ENCODE assay signal across 8 cellular contexts in the genomic region with DNA sequence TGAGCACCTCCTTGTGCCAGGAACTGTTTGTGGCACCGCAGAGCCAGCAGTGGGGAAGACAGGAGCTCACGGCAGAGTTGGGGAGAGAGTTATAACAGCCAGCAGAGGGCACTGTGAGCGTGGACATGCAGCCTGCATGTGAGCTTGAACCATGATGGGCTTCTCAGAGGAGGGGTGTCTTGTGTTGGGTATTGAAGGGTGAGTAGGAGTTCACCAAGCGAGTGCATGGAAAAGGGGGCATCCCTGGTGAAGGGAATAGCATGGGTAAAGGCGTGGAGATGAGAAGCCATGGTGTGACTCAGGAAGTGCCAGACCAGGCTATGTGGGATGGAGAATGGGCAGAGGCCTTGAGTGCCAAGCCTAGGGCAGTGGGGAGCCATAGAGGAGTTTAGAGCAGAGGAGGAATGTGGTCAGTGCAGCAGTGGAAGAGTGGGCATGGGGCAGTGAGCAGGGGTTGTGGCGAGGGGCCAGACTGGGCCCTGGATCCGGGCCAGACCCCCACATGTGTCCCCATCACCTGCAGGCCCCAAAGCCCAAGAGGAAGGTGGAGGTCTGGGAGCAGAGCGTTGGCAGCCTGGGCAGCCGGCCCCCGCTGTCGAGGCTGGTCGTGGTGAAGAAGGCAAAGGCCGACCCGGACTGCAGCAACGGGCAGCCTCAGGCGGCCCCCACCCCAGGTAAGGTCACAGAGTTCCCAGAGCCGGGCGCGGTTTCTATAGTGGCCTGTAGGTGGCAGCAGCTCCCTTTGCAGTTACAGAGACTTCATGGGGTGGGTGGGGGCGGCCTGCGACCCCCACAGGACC. TPM values are rescaled to one million over a fixed set of nuclear protein-coding genes. Genes with fewer than 3 reads are reported as not detected.
DNase-seq lines count a peak whose midpoint lies in the region; ATAC-seq and TF ChIP-seq lines count a peak whose summit lies in the region.

No MANE protein-coding gene starts in this region.

- TF ChIP-seq EP300 in Ishikawa (IDR thresholded peaks at IDR 0.05; ENCODE audit: borderline replicate concordance): no peak

- no peaks in the 10 kb centered on the region for H4K20me1 ChIP-seq in hepatocyte (ENCODE audit: insufficient read depth, poor library complexity, severe bottlenecking)

- no peak overlapping the region for H3K4me3 ChIP-seq in hepatocyte

- 50% methylated on average over 21 of the region's 21 CpGs for WGBS in hepatocyte (ENCODE audit: low lambda C conversion rate, missing lambda C conversion rate)

- H3K79me2 ChIP-seq in hepatocyte: no peaks in the 10 kb centered on the region

- peak; percentile 77 for TF ChIP-seq RAD21 in Ishikawa (IDR thresholded peaks at IDR 0.05; ENCODE audit: low read depth)

- no peak overlapping the region for H3K27ac ChIP-seq in hepatocyte

- no peaks in the 10 kb centered on the region for H3K36me3 ChIP-seq in hepatocyte (replicated peaks; ENCODE audit: insufficient read depth, low read depth)

- H3K27me3 ChIP-seq in hepatocyte: no peaks in the 10 kb centered on the region

- H2AFZ ChIP-seq in hepatocyte: no peak overlapping the region

- peak; percentile 16 for DNase-seq in COR-L47 (lab: John Stamatoyannopoulos, UW)
- peak; percentile 33 for DNase-seq in T follicular helper cell (ENCODE audit: low read depth)
- DNase-seq in activated naive CD8-positive, alpha-beta T cell treated with anti-CD3 and anti-CD28 coated beads, Interleukin-2, amount 50 U/mL, for 16 hours (ENCODE audit: low read depth, low spot score): peak; percentile 40
- peak; percentile 81 for DNase-seq in hepatocyte (ENCODE audit: low spot score)
- peak; percentile 20 to 47 for DNase-seq in stimulated activated CD4-positive, alpha-beta T cell treated with anti-CD3 and anti-CD28 coated beads, Interleukin-15, amount 100 ng/mL, for 1 hour (ENCODE audit: low read depth in 1 of 2, low spot score in 1 of 2)
- DNase-seq in NCI-H774 (lab: John Stamatoyannopoulos, UW): no peak

- H3K9me3 ChIP-seq in hepatocyte (ENCODE audit: low read depth): no peaks in the 10 kb centered on the region

- no peaks in the 10 kb centered on the region for H3K4me1 ChIP-seq in hepatocyte (ENCODE audit: insufficient read depth)

- TF ChIP-seq CTCF in hepatocyte (IDR thresholded peaks at IDR 0.05; ENCODE audit: poor library complexity): peak; percentile 84

- no peak overlapping the region for H3K4me2 ChIP-seq in hepatocyte

- ATAC-seq in GM19324 (IDR thresholded peaks at IDR 0.05; ENCODE audit: low FRiP score, unreplicated experiment): no peak

- no peaks in the 10 kb centered on the region for H3K9me2 ChIP-seq in hepatocyte (replicated peaks; ENCODE audit: insufficient read depth)

TF ChIP-seq in Ishikawa, 13 proteins besides CTCF, POLR2A, EP300 and RAD21:
- no peak for TF ChIP-seq NFIC (IDR thresholded peaks at IDR 0.05)
- peak; percentile 97 for TF ChIP-seq ZBTB7A (IDR thresholded peaks at IDR 0.05; ENCODE audit: low read depth)

RNA-seq across cellular contexts. Expression of gene SHD, which starts 11.8 kb away (rescaled TPM):
- 0.08 TPM in 1 of 2 replicates, not detected in the other for total RNA-seq in hepatocyte
- 3.4 and 4.6 TPM in 2 replicates for polyA plus RNA-seq in hepatocyte

RNA-seq across cellular contexts. Expression of gene YJU2, which starts 20.4 kb away (rescaled TPM):
- total RNA-seq in hepatocyte: 12.3 and 18.8 TPM in 2 replicates
- 13.1 and 16.0 TPM in 2 replicates for polyA plus RNA-seq in hepatocyte

RNA-seq across cellular contexts. Expression of gene TMIGD2, which starts 34.9 kb away (rescaled TPM):
- not detected in 2 replicates for total RNA-seq in hepatocyte
- 0.55 TPM in 1 of 2 replicates, not detected in the other for polyA plus RNA-seq in hepatocyte

RNA-seq across cellular contexts. Expression of gene FSD1, which starts 37.1 kb away (rescaled TPM):
- total RNA-seq in hepatocyte: 1.2 and 6.3 TPM in 2 replicates
- polyA plus RNA-seq in hepatocyte: 2.4 and 2.8 TPM in 2 replicates

RNA-seq across cellular contexts. Expression of gene EBI3, which starts 38.0 kb away (rescaled TPM):
- total RNA-seq in hepatocyte: 3.0 and 5.9 TPM in 2 replicates
- 7.6 and 8.2 TPM in 2 replicates for polyA plus RNA-seq in hepatocyte
